In the genomic region with DNA sequence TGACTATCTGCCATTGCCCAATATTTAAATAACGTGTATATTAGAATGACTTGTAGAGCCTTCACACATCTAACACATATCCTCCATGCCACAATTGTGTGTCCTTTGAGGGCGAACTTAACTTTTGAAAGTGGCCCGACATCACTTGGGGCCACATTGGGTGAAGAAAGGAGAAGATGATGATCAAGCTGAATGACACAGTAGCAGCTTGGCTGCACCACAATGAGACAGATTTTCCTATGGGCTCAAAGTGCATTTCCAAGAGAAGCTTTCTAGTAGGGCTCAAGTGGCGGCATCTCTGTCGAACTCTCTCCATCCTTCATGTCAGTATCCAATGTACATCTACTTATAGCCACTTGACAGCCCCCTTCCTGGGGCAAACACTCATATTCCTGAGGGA, we compare ENCODE assay signal across 29 cellular contexts. TPM values are rescaled to one million over a fixed set of nuclear protein-coding genes. Genes with fewer than 3 reads are reported as not detected.
"Had no signal": no experiment of that assay in that cellular context is flagged by ENCODE, and none has a peak within 500 bp of the region (broad histone marks: within the 10 kb centered on the region; RNA-seq: fewer than 3 reads in every experiment).

No MANE protein-coding gene starts in this region.

- H3K27me3 Mint-ChIP-seq: activated CD4-positive, alpha-beta T cell treated with anti-CD3 and anti-CD28 coated beads, Interleukin-2, amount 10 ng/mL, durations not matched to agents 7 days and 5 days; activated CD8-positive, alpha-beta T cell treated with anti-CD3 and anti-CD28 coated beads for 36 hours; activated naive CD8-positive, alpha-beta T cell treated with anti-CD3 and anti-CD28 coated beads, Interleukin-2, amount 10 ng/mL, durations not matched to agents 7 days and 5 days; activated T-helper 17 cell treated with anti-CD3 and anti-CD28 coated beads, Interleukin-2, amount 50 U/mL, for 72 hours; effector memory CD8-positive, alpha-beta T cell; T-helper 17 cell had no signal

- H3K9me3 Mint-ChIP-seq: activated CD4-positive, alpha-beta T cell treated with anti-CD3 and anti-CD28 coated beads, Interleukin-2, amount 10 ng/mL, durations not matched to agents 7 days and 5 days; activated CD8-positive, alpha-beta T cell treated with anti-CD3 and anti-CD28 coated beads for 36 hours; activated naive CD4-positive, alpha-beta T cell treated with anti-CD3 and anti-CD28 coated beads for 36 hours; activated naive CD8-positive, alpha-beta T cell treated with anti-CD3 and anti-CD28 coated beads, Interleukin-2, amount 10 ng/mL, durations not matched to agents 7 days and 5 days; activated T-cell treated with anti-CD3 and anti-CD28 coated beads, Interleukin-2, amount 50 U/mL, for 4 hours; activated T-helper 17 cell treated with anti-CD3 and anti-CD28 coated beads, Interleukin-2, amount 50 U/mL, for 72 hours; effector memory CD8-positive, alpha-beta T cell had no signal

- DNase-seq: activated CD4-positive, alpha-beta T cell treated with anti-CD3 and anti-CD28 coated beads for 4 hours; activated CD4-positive, alpha-beta T cell treated with anti-CD3 and anti-CD28 coated beads, Interleukin-2, amount 10 ng/mL, durations not matched to agents 7 days and 5 days; activated CD4-positive, alpha-beta T cell treated with anti-CD3 and anti-CD28 coated beads, Interleukin-2, amount 50 U/mL, for 4 hours; activated CD4-positive, CD25-positive, alpha-beta regulatory T cell; activated CD4-positive, CD25-positive, alpha-beta regulatory T cell treated with anti-CD3 and anti-CD28 coated beads, Interleukin-2, amount 50 U/mL, for 72 hours; activated CD8-positive, alpha-beta memory T cell treated with anti-CD3 and anti-CD28 coated beads for 24 hours; activated CD8-positive, alpha-beta T cell treated with anti-CD3 and anti-CD28 coated beads for 36 hours; activated effector memory CD4-positive, alpha-beta T cell treated with Interleukin-2 at 50 U/mL for 16 hours; activated gamma-delta T cell treated with Interleukin-2 at 50 U/mL for 16 hours; activated naive CD4-positive, alpha-beta T cell treated with anti-CD3 and anti-CD28 coated beads for 36 hours; activated naive CD8-positive, alpha-beta T cell treated with anti-CD3 and anti-CD28 coated beads, Interleukin-2, amount 10 ng/mL, durations not matched to agents 7 days and 5 days; activated T-cell treated with anti-CD3 and anti-CD28 coated beads, Interleukin-2, amount 50 U/mL, for 4 hours; amniotic stem cell; anterior cingulate cortex; brain microvascular endothelial cell; cortex of kidney; dermis blood vessel endothelial cell; effector CD4-positive, alpha-beta T cell; effector memory CD8-positive, alpha-beta T cell; erythroblast; foreskin keratinocyte; gastrocnemius medialis; glutamatergic neuron; heart left ventricle; T-helper 1 cell; T-helper 17 cell had no signal

- H3K4me1 Mint-ChIP-seq: activated CD4-positive, alpha-beta T cell treated with anti-CD3 and anti-CD28 coated beads, Interleukin-2, amount 10 ng/mL, durations not matched to agents 7 days and 5 days; activated T-helper 17 cell treated with anti-CD3 and anti-CD28 coated beads, Interleukin-2, amount 50 U/mL, for 72 hours had no signal

- H3K27ac Mint-ChIP-seq: activated CD4-positive, alpha-beta T cell treated with anti-CD3 and anti-CD28 coated beads, Interleukin-2, amount 10 ng/mL, durations not matched to agents 7 days and 5 days; activated CD8-positive, alpha-beta T cell treated with anti-CD3 and anti-CD28 coated beads for 36 hours; activated naive CD4-positive, alpha-beta T cell treated with anti-CD3 and anti-CD28 coated beads for 36 hours; activated naive CD8-positive, alpha-beta T cell treated with anti-CD3 and anti-CD28 coated beads, Interleukin-2, amount 10 ng/mL, durations not matched to agents 7 days and 5 days; activated T-helper 17 cell treated with anti-CD3 and anti-CD28 coated beads, Interleukin-2, amount 50 U/mL, for 72 hours; effector memory CD8-positive, alpha-beta T cell had no signal

- H3K4me3 Mint-ChIP-seq: activated CD4-positive, alpha-beta T cell treated with anti-CD3 and anti-CD28 coated beads, Interleukin-2, amount 10 ng/mL, durations not matched to agents 7 days and 5 days; activated CD8-positive, alpha-beta T cell treated with anti-CD3 and anti-CD28 coated beads for 36 hours; activated naive CD4-positive, alpha-beta T cell treated with anti-CD3 and anti-CD28 coated beads for 36 hours; activated naive CD8-positive, alpha-beta T cell treated with anti-CD3 and anti-CD28 coated beads, Interleukin-2, amount 10 ng/mL, durations not matched to agents 7 days and 5 days; activated T-cell treated with anti-CD3 and anti-CD28 coated beads, Interleukin-2, amount 50 U/mL, for 4 hours; activated T-helper 17 cell treated with anti-CD3 and anti-CD28 coated beads, Interleukin-2, amount 50 U/mL, for 72 hours; effector memory CD8-positive, alpha-beta T cell; T-helper 17 cell had no signal

RNA-seq across cellular contexts. Expression of gene BGLAP, which starts 3.7 kb away (rescaled TPM):
- total RNA-seq: bronchial epithelial cell, chondrocyte, dermis blood vessel endothelial cell, gastrocnemius medialis had no signal
